ENCODE assay signal across 26 cellular contexts in the genomic region with DNA sequence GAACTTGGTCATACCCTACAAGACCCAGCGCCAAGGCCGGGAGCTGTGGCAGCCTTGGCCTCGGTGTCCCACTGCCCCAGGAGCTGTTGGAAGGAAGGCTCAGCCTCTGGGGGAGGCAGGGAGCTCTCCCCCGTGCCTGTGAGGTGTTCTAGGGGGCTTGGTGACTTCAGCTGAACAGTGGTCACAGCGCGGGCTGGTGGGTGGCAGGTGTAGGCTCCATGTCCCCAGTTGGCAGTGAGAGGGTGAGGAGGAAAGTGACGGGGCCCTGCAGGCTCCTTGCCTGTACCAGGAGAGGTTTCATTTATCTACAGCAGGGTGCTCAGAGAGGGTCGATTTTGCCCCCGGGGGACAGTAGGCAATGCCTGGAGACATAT. TPM values are rescaled to one million over a fixed set of nuclear protein-coding genes. Genes with fewer than 3 reads are reported as not detected.
"Had no signal": no experiment of that assay in that cellular context is flagged by ENCODE, and none has a peak within 500 bp of the region (broad histone marks: within the 10 kb centered on the region; RNA-seq: fewer than 3 reads in every experiment).

No MANE protein-coding gene starts in this region.

- H3K9me3 Mint-ChIP-seq: activated CD4-positive, alpha-beta memory T cell treated with anti-CD3 and anti-CD28 coated beads, Interleukin-2, amount 10 ng/mL, durations not matched to agents 7 days and 5 days; activated CD4-positive, alpha-beta T cell treated with anti-CD3 and anti-CD28 coated beads, Interleukin-2, amount 10 ng/mL, durations not matched to agents 24 days and 14 days; activated naive CD8-positive, alpha-beta T cell treated with anti-CD3 and anti-CD28 coated beads, Interleukin-2, amount 50 U/mL, for 24 hours; activated T-cell treated with anti-CD3 and anti-CD28 coated beads, Interleukin-2, amount 50 U/mL, for 72 hours had no signal

- DNase-seq: activated CD4-positive, alpha-beta memory T cell treated with anti-CD3 and anti-CD28 coated beads, Interleukin-2, amount 10 ng/mL, durations not matched to agents 7 days and 5 days; activated CD4-positive, alpha-beta T cell treated with anti-CD3 and anti-CD28 coated beads, Interleukin-2, amount 10 ng/mL, durations not matched to agents 24 days and 14 days; activated gamma-delta T cell; activated naive CD4-positive, alpha-beta T cell treated with anti-CD3 and anti-CD28 coated beads, Interleukin-2, amount 50 U/mL, for 16 hours; activated naive CD8-positive, alpha-beta T cell treated with anti-CD3 and anti-CD28 coated beads, Interleukin-2, amount 50 U/mL, for 24 hours; activated T-cell treated with anti-CD3 and anti-CD28 coated beads, Interleukin-2, amount 50 U/mL, for 72 hours; effector memory CD4-positive, alpha-beta T cell; hippocampal formation; left cardiac atrium; mucosa of descending colon; right cardiac atrium; stimulated activated CD4-positive, alpha-beta T cell treated with anti-CD3 and anti-CD28 coated beads, Interleukin-15, amount 100 ng/mL, for 24 hours; stimulated activated naive B cell treated with anti-CD40 and anti-IgM and Interleukin-4, amounts not matched to agents 10 μg/mL and 1 μg/mL and 100 μg/mL, for 72 hours; T1000; upper lobe of right lung had no signal

- H3K27ac ChIP-seq: psoas muscle, skin epidermis, thoracic aorta, upper lobe of right lung had no signal

- H3K9me3 ChIP-seq: mucosa of descending colon, psoas muscle, thoracic aorta, upper lobe of right lung had no signal

- H3K4me3 Mint-ChIP-seq: activated CD4-positive, alpha-beta memory T cell treated with anti-CD3 and anti-CD28 coated beads, Interleukin-2, amount 10 ng/mL, durations not matched to agents 7 days and 5 days; activated CD4-positive, alpha-beta T cell treated with anti-CD3 and anti-CD28 coated beads, Interleukin-2, amount 10 ng/mL, durations not matched to agents 24 days and 14 days; activated naive CD8-positive, alpha-beta T cell treated with anti-CD3 and anti-CD28 coated beads, Interleukin-2, amount 50 U/mL, for 24 hours; activated T-cell treated with anti-CD3 and anti-CD28 coated beads, Interleukin-2, amount 50 U/mL, for 72 hours; dendritic cell treated with granulocyte-macrophage colony-stimulating factor and Interleukin-4, amounts not matched to agents 40 ng/mL and 50 ng/mL, for 4 days; stimulated activated naive B cell treated with anti-CD40 and anti-IgM and Interleukin-4, amounts not matched to agents 10 μg/mL and 1 μg/mL and 100 μg/mL, for 72 hours had no signal

- H3K4me1 ChIP-seq: upper lobe of right lung had no signal

- H3K4me1 Mint-ChIP-seq: activated CD4-positive, alpha-beta memory T cell treated with anti-CD3 and anti-CD28 coated beads, Interleukin-2, amount 10 ng/mL, durations not matched to agents 7 days and 5 days; activated CD4-positive, alpha-beta T cell treated with anti-CD3 and anti-CD28 coated beads, Interleukin-2, amount 10 ng/mL, durations not matched to agents 24 days and 14 days; activated naive CD8-positive, alpha-beta T cell treated with anti-CD3 and anti-CD28 coated beads, Interleukin-2, amount 50 U/mL, for 24 hours; stimulated activated naive B cell treated with anti-CD40 and anti-IgM and Interleukin-4, amounts not matched to agents 10 μg/mL and 1 μg/mL and 100 μg/mL, for 72 hours had no signal

- H3K4me3 ChIP-seq: mucosa of descending colon, psoas muscle, skin epidermis, thoracic aorta, upper lobe of right lung had no signal

- H3K27me3 Mint-ChIP-seq: activated CD4-positive, alpha-beta memory T cell treated with anti-CD3 and anti-CD28 coated beads, Interleukin-2, amount 10 ng/mL, durations not matched to agents 7 days and 5 days; activated CD4-positive, alpha-beta T cell treated with anti-CD3 and anti-CD28 coated beads, Interleukin-2, amount 10 ng/mL, durations not matched to agents 24 days and 14 days; dendritic cell treated with granulocyte-macrophage colony-stimulating factor and Interleukin-4, amounts not matched to agents 40 ng/mL and 50 ng/mL, for 4 days had no signal

- H3K36me3 Mint-ChIP-seq: stimulated activated naive B cell treated with anti-CD40 and anti-IgM and Interleukin-4, amounts not matched to agents 10 μg/mL and 1 μg/mL and 100 μg/mL, for 72 hours had no signal

- H3K36me3 ChIP-seq: thoracic aorta, upper lobe of right lung had no signal

- H3K27ac Mint-ChIP-seq: activated CD4-positive, alpha-beta memory T cell treated with anti-CD3 and anti-CD28 coated beads, Interleukin-2, amount 10 ng/mL, durations not matched to agents 7 days and 5 days; activated CD4-positive, alpha-beta T cell treated with anti-CD3 and anti-CD28 coated beads, Interleukin-2, amount 10 ng/mL, durations not matched to agents 24 days and 14 days; activated naive CD8-positive, alpha-beta T cell treated with anti-CD3 and anti-CD28 coated beads, Interleukin-2, amount 50 U/mL, for 24 hours; activated T-cell treated with anti-CD3 and anti-CD28 coated beads, Interleukin-2, amount 50 U/mL, for 72 hours; dendritic cell treated with granulocyte-macrophage colony-stimulating factor and Interleukin-4, amounts not matched to agents 40 ng/mL and 50 ng/mL, for 4 days; stimulated activated naive B cell treated with anti-CD40 and anti-IgM and Interleukin-4, amounts not matched to agents 10 μg/mL and 1 μg/mL and 100 μg/mL, for 72 hours had no signal

- ATAC-seq: activated naive CD8-positive, alpha-beta T cell treated with anti-CD3 and anti-CD28 coated beads, Interleukin-2, amount 50 U/mL, for 24 hours; activated T-cell treated with anti-CD3 and anti-CD28 coated beads, Interleukin-2, amount 50 U/mL, for 72 hours; esophagus mucosa; left cardiac atrium; mucosa of descending colon; psoas muscle; right cardiac atrium; stimulated activated naive B cell treated with anti-CD40 and anti-IgM and Interleukin-4, amounts not matched to agents 10 μg/mL and 1 μg/mL and 100 μg/mL, for 72 hours; upper lobe of right lung had no signal

- H3K27me3 ChIP-seq: upper lobe of right lung had no signal

RNA-seq across cellular contexts. Expression of gene DLK1, which starts 47.5 kb away (rescaled TPM):
- total RNA-seq: activated CD4-positive, alpha-beta memory T cell treated with anti-CD3 and anti-CD28 coated beads, Interleukin-2, amount 10 ng/mL, durations not matched to agents 7 days and 5 days; activated CD4-positive, alpha-beta T cell treated with anti-CD3 and anti-CD28 coated beads, Interleukin-2, amount 10 ng/mL, durations not matched to agents 24 days and 14 days; activated T-cell treated with anti-CD3 and anti-CD28 coated beads, Interleukin-2, amount 50 U/mL, for 72 hours; endothelial cell of umbilical vein; frontal cortex; osteoblast; right cardiac atrium; T-helper 1 cell treated with Interleukin-12 subunit alpha and Interleukin-12 subunit beta and Interleukin-4 antibody, amounts not matched to agents 30 ng/mL and 1 ng/mL, for 36 hours; thoracic aorta; upper lobe of right lung had no signal
- polyA plus RNA-seq: endothelial cell of umbilical vein had no signal

RNA-seq across cellular contexts. Expression of gene MEG3, which starts 51.8 kb away (rescaled TPM):
- total RNA-seq: activated CD4-positive, alpha-beta memory T cell treated with anti-CD3 and anti-CD28 coated beads, Interleukin-2, amount 10 ng/mL, durations not matched to agents 7 days and 5 days; activated CD4-positive, alpha-beta T cell treated with anti-CD3 and anti-CD28 coated beads, Interleukin-2, amount 10 ng/mL, durations not matched to agents 24 days and 14 days; activated T-cell treated with anti-CD3 and anti-CD28 coated beads, Interleukin-2, amount 50 U/mL, for 72 hours; SK-MEL-5; T-helper 1 cell treated with Interleukin-12 subunit alpha and Interleukin-12 subunit beta and Interleukin-4 antibody, amounts not matched to agents 30 ng/mL and 1 ng/mL, for 36 hours had no signal
- polyA plus RNA-seq: neural cell had no signal
